In genomic region chr1:225810579-225811538, GRCh38 we compare ENCODE assay signal across 8 cellular contexts. TPM values are rescaled to one million over a fixed set of nuclear protein-coding genes. Genes with fewer than 3 reads are reported as not detected.
DNase-seq lines count a peak whose midpoint lies in the region; ATAC-seq, FAIRE-seq and TF ChIP-seq lines count a peak whose summit lies in the region.
"Not testable (repeated sequence)": the region's sequence is repeated elsewhere in the genome, so short reads cannot be mapped to it uniquely, and the experiment has no call there.

No MANE protein-coding gene starts in this region.

- FAIRE-seq in astrocyte (lab: Jason Lieb, UNC) = not testable (repeated sequence)

- not testable (repeated sequence) for H3K36me3 ChIP-seq in CD4-positive, CD25-positive, alpha-beta regulatory T cell (ENCODE audit: control insufficient read depth, insufficient read depth, low read length); HUES64 (ENCODE audit: insufficient read depth, low read length); astrocyte (ENCODE audit: insufficient read depth, low read length); neuron (ENCODE audit: insufficient read depth, low read length); testis (ENCODE audit: low read depth, missing control alignments)
- peaks cover 13% of the 10 kb centered on the region for H3K36me3 ChIP-seq in SJSA1

- not testable (repeated sequence) for H3K9me3 ChIP-seq in CD4-positive, CD25-positive, alpha-beta regulatory T cell (ENCODE audit: control insufficient read depth in 2 of 2, low read length in 2 of 2); HUES64 (ENCODE audit: insufficient read depth, low read depth, low read length); SJSA1 (replicated peaks); astrocyte (ENCODE audit: insufficient read depth, low read depth, low read length); neuron (ENCODE audit: low read length); testis

- not testable (repeated sequence) for ATAC-seq in CD4-positive, CD25-positive, alpha-beta regulatory T cell (ENCODE audit: low read depth in 2 of 2)

- H3K4me2 ChIP-seq in astrocyte (ENCODE audit: low read length) = peak overlapping the region; percentile 96

- not testable (repeated sequence) for H3K4me1 ChIP-seq in CD4-positive, CD25-positive, alpha-beta regulatory T cell (ENCODE audit: control insufficient read depth, insufficient read depth, low read length, poor library complexity, severe bottlenecking)
- H3K4me1 ChIP-seq in HUES64 (ENCODE audit: insufficient read depth, low read length) = peaks cover 19% of the 10 kb centered on the region
- H3K4me1 ChIP-seq in SJSA1 (replicated peaks) = peaks cover 32% of the 10 kb centered on the region
- H3K4me1 ChIP-seq in astrocyte (ENCODE audit: insufficient read depth, low read length) = peaks cover 11% of the 10 kb centered on the region
- peaks cover 17% of the 10 kb centered on the region for H3K4me1 ChIP-seq in neuron (ENCODE audit: insufficient read depth, low read length)
- H3K4me1 ChIP-seq in testis = peaks cover 44% of the 10 kb centered on the region

- WGBS in HUES64 = 3% methylated on average over 29 of the region's 29 CpGs
- 2 to 6% methylated on average over 26 to 29 of the region's 29 CpGs for WGBS in testis, 2 donors

- H3K27me3 ChIP-seq in CD4-positive, CD25-positive, alpha-beta regulatory T cell (ENCODE audit: control insufficient read depth, insufficient read depth, low read length); HUES64 (ENCODE audit: insufficient read depth, low read length); SJSA1 (replicated peaks); astrocyte (ENCODE audit: insufficient read depth, low read length); layer of hippocampus (ENCODE audit: control insufficient read depth, insufficient read depth, low read length); neuron (ENCODE audit: insufficient read depth, low read length); testis: not testable (repeated sequence)

- H3K9ac ChIP-seq in HUES64 (ENCODE audit: low read depth, low read length) = peak overlapping the region; percentile 79
- peak overlapping the region; percentile 84 for H3K9ac ChIP-seq in astrocyte (ENCODE audit: low read length)

- peaks cover 2 to 12% (median 5%) of the 10 kb centered on the region in 4 donors for H3K4me1 Mint-ChIP-seq in CD4-positive, CD25-positive, alpha-beta regulatory T cell
- peaks cover 26% of the 10 kb centered on the region for H3K4me1 Mint-ChIP-seq in astrocyte (ENCODE audit: low read depth, unreplicated experiment)

- H2AFZ ChIP-seq in astrocyte (ENCODE audit: low read depth, low read length) (peak overlapping the region; percentile 80), neuron (ENCODE audit: low read depth, low read length) (peak overlapping the region; percentile 28)

- not testable (repeated sequence) for H3K36me3 Mint-ChIP-seq in CD4-positive, CD25-positive, alpha-beta regulatory T cell; astrocyte (ENCODE audit: low read depth, unreplicated experiment)

- H3K4me3 ChIP-seq in CD4-positive, CD25-positive, alpha-beta regulatory T cell (ENCODE audit: low read depth, low read length) = not testable (repeated sequence)
- peak overlapping the region; percentile 80 for H3K4me3 ChIP-seq in HUES64 (ENCODE audit: low read length)
- peak overlapping the region; percentile 55 for H3K4me3 ChIP-seq in SJSA1
- H3K4me3 ChIP-seq in astrocyte (ENCODE audit: insufficient read depth, low read depth, low read length) = peak overlapping the region; percentile 73
- H3K4me3 ChIP-seq in epithelial cell of proximal tubule (ENCODE audit: low read depth, low read length) = peak overlapping the region; percentile 78
- peak overlapping the region; percentile 67 for H3K4me3 ChIP-seq in neuron (ENCODE audit: low read length)
- H3K4me3 ChIP-seq in testis = peak overlapping the region; percentile 73 to 77

- H3K9me3 Mint-ChIP-seq in CD4-positive, CD25-positive, alpha-beta regulatory T cell; astrocyte (ENCODE audit: unreplicated experiment): not testable (repeated sequence)

- not testable (repeated sequence) for TF ChIP-seq CTCF in astrocyte (IDR thresholded peaks at IDR 0.05; ENCODE audit: insufficient read depth, low read depth, low read length); epithelial cell of proximal tubule (conservative IDR thresholded peaks at IDR 0.05; ENCODE audit: low read depth, low read length); testis (IDR thresholded peaks at IDR 0.05)

- DNase-seq in CD4-positive, CD25-positive, alpha-beta regulatory T cell; epithelial cell of proximal tubule (ENCODE audit: low read depth): not testable (repeated sequence)
- DNase-seq in SJSA1 (ENCODE audit: low read depth in 1 of 2, low spot score in 2 of 2) (peak in 1 of 2 experiments; percentile 12), astrocyte (ENCODE audit: low read depth) (peak; percentile 26), testis (peak; percentile 55)

- intact Hi-C loops in testis (cut with DNase I; ENCODE audit: low total_unique reads) = not testable (repeated sequence)

- peaks cover 15% of the 10 kb centered on the region for H3K79me2 ChIP-seq in astrocyte (ENCODE audit: insufficient read depth, low read length)

- peaks cover 24% of the 10 kb centered on the region for H3K27me3 Mint-ChIP-seq in CD4-positive, CD25-positive, alpha-beta regulatory T cell
- not testable (repeated sequence) for H3K27me3 Mint-ChIP-seq in astrocyte (ENCODE audit: low read depth, unreplicated experiment)

- peak overlapping the region; percentile 75 to 89 (median 84) for H3K4me3 Mint-ChIP-seq in CD4-positive, CD25-positive, alpha-beta regulatory T cell
- peak overlapping the region; percentile 95 for H3K4me3 Mint-ChIP-seq in astrocyte (ENCODE audit: unreplicated experiment)

- TF ChIP-seq POLR2A in testis (IDR thresholded peaks at IDR 0.05) = not testable (repeated sequence)

- H3K27ac Mint-ChIP-seq in CD4-positive, CD25-positive, alpha-beta regulatory T cell = peak overlapping the region in 2 of 3 donors; percentile 63 to 86
- H3K27ac Mint-ChIP-seq in astrocyte (ENCODE audit: unreplicated experiment) = peak overlapping the region; percentile 81

- not testable (repeated sequence) for H3K27ac ChIP-seq in CD4-positive, CD25-positive, alpha-beta regulatory T cell (ENCODE audit: insufficient read depth, low read length, poor library complexity, severe bottlenecking)
- H3K27ac ChIP-seq in HUES64 (ENCODE audit: low read depth, low read length) = peak overlapping the region; percentile 56; the same call in 1 of the 2 replicates
- H3K27ac ChIP-seq in SJSA1 = peak overlapping the region; percentile 44
- H3K27ac ChIP-seq in astrocyte (ENCODE audit: low read depth, low read length) = peak overlapping the region; percentile 53
- H3K27ac ChIP-seq in layer of hippocampus (ENCODE audit: low read depth, low read length) = peak overlapping the region; percentile 79
- H3K27ac ChIP-seq in testis = peak overlapping the region; percentile 70 to 87

- H4K20me1 ChIP-seq in astrocyte (ENCODE audit: insufficient read depth, low read length) = peaks cover 19% of the 10 kb centered on the region

RNA-seq across cellular contexts. Expression of gene EPHX1, which starts 0.9 kb away (rescaled TPM):
- total RNA-seq in CD4-positive, CD25-positive, alpha-beta regulatory T cell = 0.62 TPM
- polyA plus RNA-seq in CD4-positive, CD25-positive, alpha-beta regulatory T cell = under 1 TPM in 3 of 4 donors, not detected in 1; 0.11 to 0.52 (median 0.38) TPM
- 51.2 TPM for polyA plus RNA-seq in HUES64 (2013, experiment 1 of 2)
- polyA plus RNA-seq in HUES64 (2013, experiment 2 of 2) = 44.6 TPM
- total RNA-seq in SJSA1 (2014; rRNA removed; shearing (Covaris generic)) = 29.0 and 45.7 TPM in 2 replicates
- total RNA-seq in astrocyte = 82.8 and 96.9 TPM in 2 replicates
- total RNA-seq in epithelial cell of proximal tubule = 20.1 and 20.3 TPM in 2 replicates
- 100 to 1,000 TPM; 145 to 173 TPM for total RNA-seq in testis
- polyA plus RNA-seq in testis (ENCODE audit: insufficient read depth, low read depth, low replicate concordance) = 161 TPM

RNA-seq across cellular contexts. Expression of gene SRP9, which starts 33.2 kb away (rescaled TPM):
- total RNA-seq in CD4-positive, CD25-positive, alpha-beta regulatory T cell = 76.7 TPM
- 100 to 1,000 TPM; 292 to 367 (median 345) TPM for polyA plus RNA-seq in CD4-positive, CD25-positive, alpha-beta regulatory T cell
- polyA plus RNA-seq in HUES64 (2013, experiment 1 of 2) = 420 TPM
- 458 TPM for polyA plus RNA-seq in HUES64 (2013, experiment 2 of 2)
- 735 and 762 TPM in 2 replicates for total RNA-seq in SJSA1 (2014; rRNA removed; shearing (Covaris generic))
- total RNA-seq in astrocyte (269 and 275 TPM in 2 replicates), epithelial cell of proximal tubule (313 and 368 TPM in 2 replicates), testis (100 to 1,000 TPM; 134 to 159 TPM)
- 249 TPM for polyA plus RNA-seq in testis (ENCODE audit: insufficient read depth, low read depth, low replicate concordance)

Comparison
In these comparisons a context has a peak if more than half of its experiments do, and no peak if none do; other contexts are left out.
1. RNA of gene EPHX1, which starts 0.9 kb away (total RNA-seq): 145 to 173 TPM in testis, 82.8 to 96.9 TPM in astrocyte, 29.0 to 45.7 TPM in SJSA1 and 20.1 to 20.3 TPM in epithelial cell of proximal tubule; 0.62 TPM in CD4-positive, CD25-positive, alpha-beta regulatory T cell (single experiment); every median in the first group is over 10 times any median in the second.